In the genomic region with DNA sequence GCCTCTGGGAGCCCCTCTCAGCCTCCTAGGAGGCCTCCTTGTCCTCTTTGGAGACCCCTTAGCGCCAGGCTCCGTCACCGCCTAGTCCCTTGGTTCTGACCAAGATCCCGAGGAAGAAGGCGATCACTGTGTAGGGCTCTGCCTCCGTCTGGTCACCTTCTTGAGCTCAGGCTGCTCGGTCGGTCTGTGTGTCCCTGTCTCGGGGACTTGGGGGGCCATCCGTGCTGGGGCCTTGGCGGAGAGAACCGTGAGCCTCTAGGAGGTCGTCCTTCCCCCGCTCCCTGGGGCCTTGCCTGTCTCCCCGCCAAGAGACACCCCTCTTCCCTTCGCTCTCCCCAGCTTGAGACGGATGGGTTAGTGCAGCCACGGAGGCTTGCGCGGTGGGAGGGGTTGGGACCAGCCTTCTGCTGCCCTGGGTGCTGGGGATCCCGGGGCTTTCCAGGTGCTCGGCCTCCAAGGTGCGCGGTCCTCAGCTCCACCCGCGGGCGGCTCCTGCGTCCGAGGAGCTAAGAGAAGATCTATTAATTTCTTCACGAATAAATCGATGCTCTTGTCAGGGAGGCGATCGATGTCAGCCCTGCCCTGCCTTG, we compare ENCODE assay signal across 8 cellular contexts. TPM values are rescaled to one million over a fixed set of nuclear protein-coding genes. Genes with fewer than 3 reads are reported as not detected.
DNase-seq lines count a peak whose midpoint lies in the region; ATAC-seq and TF ChIP-seq lines count a peak whose summit lies in the region.

No MANE protein-coding gene starts in this region.

- H3K9me3 ChIP-seq in right lobe of liver = no peaks in the 10 kb centered on the region

- H3K4me1 ChIP-seq in right lobe of liver (peaks cover 0 to 21% (median 0%) of the 10 kb centered on the region in 4 donors), urinary bladder (ENCODE audit: insufficient read depth) (no peaks in the 10 kb centered on the region)

- no peak for TF ChIP-seq CTCF in right lobe of liver (IDR thresholded peaks at IDR 0.05)

- H3K4me3 ChIP-seq in right lobe of liver = peak overlapping the region in 2 of 3 donors; percentile 6 to 24
- H3K4me3 ChIP-seq in urinary bladder (ENCODE audit: low read depth, low read length) = peak overlapping the region; percentile 27

- in situ Hi-C loops in T47D (cut with HindIII; ENCODE audit: low pct_unique_long_range_greater_than_20kb, low sequenced_read_pairs) = no loop called here

- no peaks in the 10 kb centered on the region for H3K36me3 ChIP-seq in right lobe of liver
- H3K36me3 ChIP-seq in urinary bladder (ENCODE audit: insufficient read depth) = no peaks in the 10 kb centered on the region

- 0% methylated on average over 10 of the region's 33 CpGs for WGBS in right lobe of liver (ENCODE audit: insufficient coverage, low coverage, low lambda C conversion rate, missing lambda C conversion rate)
- 2% methylated on average over 33 of the region's 33 CpGs for WGBS in urinary bladder

- intact Hi-C loops in right lobe of liver (cut with DNase I) = no loop called here

- no peak for TF ChIP-seq POLR2A in right lobe of liver (IDR thresholded peaks at IDR 0.05)

- peak; percentile 1 for DNase-seq in GM04503 (ENCODE audit: low read depth)
- DNase-seq in NCI-H2171 (lab: John Stamatoyannopoulos, UW) = peak; percentile 32
- peak; percentile 26 to 44 for DNase-seq in T47D (ENCODE audit: low read depth in 1 of 2, low spot score in 1 of 2)
- no peak for DNase-seq in right lobe of liver
- no peak for DNase-seq in kidney glomerular epithelial cell (lab: John Stamatoyannopoulos, UW)

- H3K27ac ChIP-seq in right lobe of liver (no peak overlapping the region), urinary bladder (ENCODE audit: low read depth) (no peak overlapping the region)

- peaks cover 4 to 13% of the 10 kb centered on the region in 2 donors for H3K27me3 ChIP-seq in right lobe of liver

- peak; percentile 19 to 26 (median 25) for ATAC-seq in right lobe of liver
- ATAC-seq in HG03439 (IDR thresholded peaks at IDR 0.05; ENCODE audit: unreplicated experiment) = no peak
- no peak for ATAC-seq in HG02840 (IDR thresholded peaks at IDR 0.05; ENCODE audit: low FRiP score, unreplicated experiment)

RNA-seq across cellular contexts. Expression of gene INSRR, which starts 0.7 kb away (rescaled TPM):
- not detected for total RNA-seq in right lobe of liver
- 0.11 TPM for total RNA-seq in urinary bladder
- polyA plus RNA-seq in urinary bladder = 0.04 TPM

RNA-seq across cellular contexts. Expression of gene NTRK1, which starts 1.0 kb away (rescaled TPM):
- total RNA-seq in right lobe of liver (not detected), urinary bladder (0.37 TPM)
- 1.0 TPM for polyA plus RNA-seq in urinary bladder

RNA-seq across cellular contexts. Expression of gene PEAR1, which starts 33.9 kb away (rescaled TPM):
- total RNA-seq in right lobe of liver = 1 to 10 TPM; 2.2 to 9.8 (median 3.6) TPM
- total RNA-seq in urinary bladder = 9.3 TPM
- polyA plus RNA-seq in urinary bladder = 13.1 TPM

RNA-seq across cellular contexts. Expression of gene SH2D2A, which starts 43.0 kb away (rescaled TPM):
- total RNA-seq in right lobe of liver (1 to 10 TPM in 1 of 6 experiments, under 1 TPM in 5; 0.32 to 1.3 (median 0.67) TPM), urinary bladder (not detected)
- 0.70 TPM for polyA plus RNA-seq in urinary bladder

Comparison
In these comparisons a context has a peak if more than half of its experiments do, and no peak if none do; other contexts are left out.
1. DNase-seq: peak in GM04503 (single experiment), NCI-H2171 (single experiment) and T47D (2 of 2); none in right lobe of liver (0 of 3) and kidney glomerular epithelial cell (single experiment).
2. ATAC-seq: peak in right lobe of liver (4 of 4); none in HG03439 (single experiment) and HG02840 (single experiment).